ENCODE assay signal across 1 cellular context in genomic region chr3:155744091-155744625, GRCh38.
TF ChIP-seq lines count a peak whose summit lies in the region.

No MANE protein-coding gene starts in this region.

TF ChIP-seq in K562, 482 proteins besides CTCF, POLR2A, EP300 and RAD21 (continued from another document):
- peak; percentile 24; the same call in 1 of the 2 replicates for TF ChIP-seq AFF4 (CRISPR knock-in tag; IDR thresholded peaks at IDR 0.05)
- no peak for TF ChIP-seq SMARCE1 (IDR thresholded peaks at IDR 0.05)
- no peak for TF ChIP-seq ZNF551 (CRISPR knock-in tag; IDR thresholded peaks at IDR 0.05)
- peak; percentile 89 for TF ChIP-seq RFX1 (IDR thresholded peaks at IDR 0.05)
- TF ChIP-seq HMGN3 (IDR thresholded peaks at IDR 0.05; ENCODE audit: borderline replicate concordance, extremely low read depth, insufficient read length, low read depth, low read length): peak; percentile 53
- TF ChIP-seq RB1 (IDR thresholded peaks at IDR 0.05; ENCODE audit: low read depth): peak; percentile 30; the same call in 1 of the 2 replicates
- TF ChIP-seq ATF7 (IDR thresholded peaks at IDR 0.05): peak; percentile 23; the same call in 1 of the 2 replicates
- peak; percentile 59 for TF ChIP-seq MEIS2 (IDR thresholded peaks at IDR 0.05; ENCODE audit: partially characterized antibody)
- TF ChIP-seq ZBTB2 (IDR thresholded peaks at IDR 0.05): peak; percentile 40; the same call in 1 of the 2 replicates
- no peak for TF ChIP-seq ZNF740 (CRISPR knock-in tag; IDR thresholded peaks at IDR 0.05)
- TF ChIP-seq ZNF740 (tag; IDR thresholded peaks at IDR 0.05): no peak
- no peak for TF ChIP-seq RBM17 (IDR thresholded peaks at IDR 0.05; ENCODE audit: borderline replicate concordance, low read depth, low read length)
- TF ChIP-seq SNRNP70 (optimal IDR thresholded peaks at IDR 0.05; ENCODE audit: low read depth, low read length): no peak
